In genomic region chr11:68051191-68052136, GRCh38 we compare ENCODE assay signal across 1 cellular context.
TF ChIP-seq lines count a peak whose summit lies in the region.

No MANE protein-coding gene starts in this region.

TF ChIP-seq in GM23338, 12 proteins besides CTCF, POLR2A, EP300 and RAD21 (continued from another document):
- no peak for TF ChIP-seq ZNF462 (CRISPR knock-in tag; IDR thresholded peaks at IDR 0.05)
- TF ChIP-seq, protein P1, sequence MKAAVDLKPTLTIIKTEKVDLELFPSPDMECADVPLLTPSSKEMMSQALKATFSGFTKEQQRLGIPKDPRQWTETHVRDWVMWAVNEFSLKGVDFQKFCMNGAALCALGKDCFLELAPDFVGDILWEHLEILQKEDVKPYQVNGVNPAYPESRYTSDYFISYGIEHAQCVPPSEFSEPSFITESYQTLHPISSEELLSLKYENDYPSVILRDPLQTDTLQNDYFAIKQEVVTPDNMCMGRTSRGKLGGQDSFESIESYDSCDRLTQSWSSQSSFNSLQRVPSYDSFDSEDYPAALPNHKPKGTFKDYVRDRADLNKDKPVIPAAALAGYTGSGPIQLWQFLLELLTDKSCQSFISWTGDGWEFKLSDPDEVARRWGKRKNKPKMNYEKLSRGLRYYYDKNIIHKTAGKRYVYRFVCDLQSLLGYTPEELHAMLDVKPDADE (IDR thresholded peaks at IDR 0.05): no peak
